29 cellular contexts compared by ENCODE assay signal in genomic region chr9:124335320-124335707, GRCh38.
"Had no signal": no experiment of that assay in that cellular context is flagged by ENCODE, and none has a peak within 500 bp of the region (broad histone marks: within the 10 kb centered on the region; RNA-seq: fewer than 3 reads in every experiment).

No MANE protein-coding gene starts in this region.

- H3K4me3 ChIP-seq: esophagus squamous epithelium, gastroesophageal sphincter, heart right ventricle, hepatocyte had no signal

- H3K27ac ChIP-seq: brain microvascular endothelial cell, epithelial cell of prostate, esophagus squamous epithelium, gastroesophageal sphincter, heart right ventricle, hepatocyte had no signal

- H3K27ac Mint-ChIP-seq: activated CD4-positive, alpha-beta memory T cell treated with anti-CD3 and anti-CD28 coated beads for 36 hours; activated CD4-positive, alpha-beta T cell treated with anti-CD3 and anti-CD28 coated beads for 36 hours; activated CD4-positive, alpha-beta T cell treated with anti-CD3 and anti-CD28 coated beads, Interleukin-2, amount 10 ng/mL, durations not matched to agents 24 days and 14 days; activated CD8-positive, alpha-beta memory T cell treated with anti-CD3 and anti-CD28 coated beads, Interleukin-2, amount 10 ng/mL, durations not matched to agents 7 days and 5 days; activated CD8-positive, alpha-beta T cell treated with anti-CD3 and anti-CD28 coated beads, Interleukin-2, amount 10 ng/mL, durations not matched to agents 7 days and 5 days; activated naive CD4-positive, alpha-beta T cell treated with anti-CD3 and anti-CD28 coated beads, Interleukin-2, amount 10 ng/mL, durations not matched to agents 7 days and 5 days; activated naive CD4-positive, alpha-beta T cell treated with anti-CD3 and anti-CD28 coated beads, Interleukin-2, amount 50 U/mL, for 72 hours; activated naive CD8-positive, alpha-beta T cell treated with anti-CD3 and anti-CD28 coated beads, Interleukin-2, amount 10 ng/mL, durations not matched to agents 7 days and 5 days; activated T-helper 1 cell treated with anti-CD3 and anti-CD28 coated beads, Interleukin-12 subunit alpha, Interleukin-12 subunit beta, Interleukin-2, Interleukin-4 antibody, amounts not matched to agents 30 ng/mL and 10 ng/mL and 1 ng/mL, durations not matched to agents 14 hours and 24 hours and 36 hours; activated T-helper 2 cell treated with anti-CD3 and anti-CD28 coated beads, Interferon-gamma antibody, Interleukin-2, Interleukin-4, amounts not matched to agents 10 μg/mL and 5 μg/mL and 100 μg/mL, durations not matched to agents 14 hours and 24 hours and 36 hours had no signal

- H3K79me2 ChIP-seq: hepatocyte had no signal

- DNase-seq: activated CD4-positive, alpha-beta memory T cell treated with anti-CD3 and anti-CD28 coated beads for 36 hours; activated CD4-positive, alpha-beta T cell treated with anti-CD3 and anti-CD28 coated beads for 36 hours; activated CD4-positive, alpha-beta T cell treated with anti-CD3 and anti-CD28 coated beads, Interleukin-2, amount 10 ng/mL, durations not matched to agents 24 days and 14 days; activated CD4-positive, CD25-positive, alpha-beta regulatory T cell; activated CD4-positive, CD25-positive, alpha-beta regulatory T cell treated with anti-CD3 and anti-CD28 coated beads, Interleukin-2, amount 50 U/mL, for 72 hours; activated CD8-positive, alpha-beta memory T cell treated with anti-CD3 and anti-CD28 coated beads, Interleukin-2, amount 10 ng/mL, durations not matched to agents 7 days and 5 days; activated CD8-positive, alpha-beta memory T cell treated with anti-CD3 and anti-CD28 coated beads, Interleukin-2, amount 50 U/mL, for 4 hours; activated CD8-positive, alpha-beta T cell treated with anti-CD3 and anti-CD28 coated beads, Interleukin-2, amount 10 ng/mL, durations not matched to agents 7 days and 5 days; activated effector memory CD4-positive, alpha-beta T cell treated with anti-CD3 and anti-CD28 coated beads, Interleukin-2, amount 50 U/mL, for 16 hours; activated naive CD4-positive, alpha-beta T cell treated with anti-CD3 and anti-CD28 coated beads, Interleukin-2, amount 10 ng/mL, durations not matched to agents 7 days and 5 days; activated naive CD8-positive, alpha-beta T cell treated with anti-CD3 and anti-CD28 coated beads, Interleukin-2, amount 10 ng/mL, durations not matched to agents 7 days and 5 days; activated T-cell treated with anti-CD3 and anti-CD28 coated beads, Interleukin-2, amount 50 U/mL, for 1 hour; activated T-cell treated with anti-CD3 and anti-CD28 coated beads, Interleukin-2, amount 50 U/mL, for 48 hours; amniotic stem cell; anterior cingulate cortex; brain microvascular endothelial cell; cortex of kidney; effector CD8-positive, alpha-beta T cell; esophagus squamous epithelium; foreskin melanocyte; heart right ventricle; T-helper 2 cell had no signal

- H3K4me2 ChIP-seq: hepatocyte had no signal

- H3K9me3 Mint-ChIP-seq: activated CD4-positive, alpha-beta T cell treated with anti-CD3 and anti-CD28 coated beads, Interleukin-2, amount 10 ng/mL, durations not matched to agents 24 days and 14 days; activated naive CD4-positive, alpha-beta T cell treated with anti-CD3 and anti-CD28 coated beads, Interleukin-2, amount 50 U/mL, for 72 hours; activated T-helper 1 cell treated with anti-CD3 and anti-CD28 coated beads, Interleukin-12 subunit alpha, Interleukin-12 subunit beta, Interleukin-2, Interleukin-4 antibody, amounts not matched to agents 30 ng/mL and 10 ng/mL and 1 ng/mL, durations not matched to agents 14 hours and 24 hours and 36 hours; activated T-helper 2 cell treated with anti-CD3 and anti-CD28 coated beads, Interferon-gamma antibody, Interleukin-2, Interleukin-4, amounts not matched to agents 10 μg/mL and 5 μg/mL and 100 μg/mL, durations not matched to agents 14 hours and 24 hours and 36 hours; central memory CD8-positive, alpha-beta T cell had no signal

- H3K4me1 Mint-ChIP-seq: activated CD4-positive, alpha-beta T cell treated with anti-CD3 and anti-CD28 coated beads for 36 hours; activated CD4-positive, alpha-beta T cell treated with anti-CD3 and anti-CD28 coated beads, Interleukin-2, amount 10 ng/mL, durations not matched to agents 24 days and 14 days; activated CD8-positive, alpha-beta memory T cell treated with anti-CD3 and anti-CD28 coated beads, Interleukin-2, amount 10 ng/mL, durations not matched to agents 7 days and 5 days; activated naive CD4-positive, alpha-beta T cell treated with anti-CD3 and anti-CD28 coated beads, Interleukin-2, amount 10 ng/mL, durations not matched to agents 7 days and 5 days; activated naive CD8-positive, alpha-beta T cell treated with anti-CD3 and anti-CD28 coated beads, Interleukin-2, amount 10 ng/mL, durations not matched to agents 7 days and 5 days; central memory CD8-positive, alpha-beta T cell had no signal

- ATAC-seq: activated CD4-positive, alpha-beta T cell treated with anti-CD3 and anti-CD28 coated beads for 36 hours; activated CD8-positive, alpha-beta memory T cell treated with anti-CD3 and anti-CD28 coated beads, Interleukin-2, amount 10 ng/mL, durations not matched to agents 7 days and 5 days; activated CD8-positive, alpha-beta T cell treated with anti-CD3 and anti-CD28 coated beads, Interleukin-2, amount 10 ng/mL, durations not matched to agents 7 days and 5 days; activated naive CD4-positive, alpha-beta T cell treated with anti-CD3 and anti-CD28 coated beads, Interleukin-2, amount 50 U/mL, for 72 hours; gastroesophageal sphincter had no signal

- H3K27me3 Mint-ChIP-seq: activated CD4-positive, alpha-beta memory T cell treated with anti-CD3 and anti-CD28 coated beads for 36 hours; activated CD4-positive, alpha-beta T cell treated with anti-CD3 and anti-CD28 coated beads for 36 hours; activated CD4-positive, alpha-beta T cell treated with anti-CD3 and anti-CD28 coated beads, Interleukin-2, amount 10 ng/mL, durations not matched to agents 24 days and 14 days; activated CD8-positive, alpha-beta memory T cell treated with anti-CD3 and anti-CD28 coated beads, Interleukin-2, amount 10 ng/mL, durations not matched to agents 7 days and 5 days; activated naive CD4-positive, alpha-beta T cell treated with anti-CD3 and anti-CD28 coated beads, Interleukin-2, amount 10 ng/mL, durations not matched to agents 7 days and 5 days; activated naive CD8-positive, alpha-beta T cell treated with anti-CD3 and anti-CD28 coated beads, Interleukin-2, amount 10 ng/mL, durations not matched to agents 7 days and 5 days; central memory CD8-positive, alpha-beta T cell had no signal

- H3K36me3 Mint-ChIP-seq: activated naive CD4-positive, alpha-beta T cell treated with anti-CD3 and anti-CD28 coated beads, Interleukin-2, amount 10 ng/mL, durations not matched to agents 7 days and 5 days; activated naive CD8-positive, alpha-beta T cell treated with anti-CD3 and anti-CD28 coated beads, Interleukin-2, amount 10 ng/mL, durations not matched to agents 7 days and 5 days had no signal

- H3K4me1 ChIP-seq: esophagus squamous epithelium, gastroesophageal sphincter, heart right ventricle had no signal

- H3K27me3 ChIP-seq: brain microvascular endothelial cell, esophagus squamous epithelium, gastroesophageal sphincter, heart right ventricle, hepatocyte had no signal

- H3K4me3 Mint-ChIP-seq: activated CD4-positive, alpha-beta memory T cell treated with anti-CD3 and anti-CD28 coated beads for 36 hours; activated CD4-positive, alpha-beta T cell treated with anti-CD3 and anti-CD28 coated beads for 36 hours; activated CD4-positive, alpha-beta T cell treated with anti-CD3 and anti-CD28 coated beads, Interleukin-2, amount 10 ng/mL, durations not matched to agents 24 days and 14 days; activated CD8-positive, alpha-beta memory T cell treated with anti-CD3 and anti-CD28 coated beads, Interleukin-2, amount 10 ng/mL, durations not matched to agents 7 days and 5 days; activated CD8-positive, alpha-beta T cell treated with anti-CD3 and anti-CD28 coated beads, Interleukin-2, amount 10 ng/mL, durations not matched to agents 7 days and 5 days; activated naive CD4-positive, alpha-beta T cell treated with anti-CD3 and anti-CD28 coated beads, Interleukin-2, amount 10 ng/mL, durations not matched to agents 7 days and 5 days; activated naive CD8-positive, alpha-beta T cell treated with anti-CD3 and anti-CD28 coated beads, Interleukin-2, amount 10 ng/mL, durations not matched to agents 7 days and 5 days; activated T-helper 1 cell treated with anti-CD3 and anti-CD28 coated beads, Interleukin-12 subunit alpha, Interleukin-12 subunit beta, Interleukin-2, Interleukin-4 antibody, amounts not matched to agents 30 ng/mL and 10 ng/mL and 1 ng/mL, durations not matched to agents 14 hours and 24 hours and 36 hours; central memory CD8-positive, alpha-beta T cell had no signal

- H2AFZ ChIP-seq: hepatocyte had no signal
